Comparison of ENCODE assay signal across 13 cellular contexts in the genomic region with DNA sequence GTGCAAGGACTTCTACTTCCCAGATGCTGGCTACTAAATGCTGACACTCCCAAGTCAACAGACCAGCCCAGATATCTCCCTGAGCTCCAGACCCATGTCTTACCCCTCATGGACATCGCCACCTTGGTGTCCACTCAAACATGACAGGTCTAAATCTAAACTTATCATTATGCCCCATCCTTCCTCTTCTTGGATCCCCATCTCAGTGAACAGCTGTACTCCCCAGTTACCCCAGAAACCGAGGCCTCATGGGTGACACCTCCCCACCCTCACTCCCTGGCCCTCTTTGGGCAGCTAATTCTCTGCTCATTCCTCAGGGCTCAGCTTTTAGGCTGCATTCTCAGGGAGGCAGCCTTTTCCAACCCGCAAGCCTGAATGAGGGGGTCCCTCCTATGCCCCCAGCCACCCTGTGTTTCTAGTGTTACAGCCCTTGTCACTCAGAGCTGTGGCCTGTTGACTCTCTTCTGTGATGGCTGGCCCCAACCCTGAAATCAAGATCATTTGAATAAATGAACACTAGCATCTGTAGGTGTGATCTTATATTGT. TPM values are rescaled to one million over a fixed set of nuclear protein-coding genes. Genes with fewer than 3 reads are reported as not detected.
DNase-seq lines count a peak whose midpoint lies in the region; ATAC-seq, FAIRE-seq and TF ChIP-seq lines count a peak whose summit lies in the region.
"Had no signal": no experiment of that assay in that cellular context is flagged by ENCODE, and none has a peak within 500 bp of the region (broad histone marks: within the 10 kb centered on the region; RNA-seq: fewer than 3 reads in every experiment).

No MANE protein-coding gene starts in this region.

- intact Hi-C loops in heart left ventricle (cut with DNase I), result loop anchor here in 5 of 10 donors (1.0 to 10.0 kb wide), 4 partner anchors 20 to 52 kb away; no protein-coding TSS in a partner anchor
- intact Hi-C loops in Right ventricle myocardium inferior (cut with DNase I), result loop anchor here (2.0 kb wide), 1 partner anchor 46 kb away; no protein-coding TSS in a partner anchor
- intact Hi-C loops in GM12878 (cut with micrococcal nuclease; ENCODE audit: unreplicated experiment), result no loop called here
- intact Hi-C loops in vagina (cut with DNase I), result no loop called here

- TF ChIP-seq POLR2A in heart left ventricle (IDR thresholded peaks at IDR 0.05), result no peak
- no peak for TF ChIP-seq POLR2A in GM12878 (IDR thresholded peaks at IDR 0.05; ENCODE audit: low read depth, low read length)
- no peak for TF ChIP-seq POLR2A in vagina (IDR thresholded peaks at IDR 0.05)

- peak overlapping the region in 7 of 10 donors; percentile 1 to 54 (median 25) for H3K27ac Mint-ChIP-seq in naive thymus-derived CD8-positive, alpha-beta T cell
- H3K27ac Mint-ChIP-seq: activated naive CD8-positive, alpha-beta T cell treated with anti-CD3 and anti-CD28 coated beads, Interleukin-2, amount 10 ng/mL, durations not matched to agents 7 days and 5 days; stimulated activated naive CD8-positive, alpha-beta T cell treated with anti-CD3 and anti-CD28 coated beads, Interleukin-15, amount 100 ng/mL, for 72 hours had no signal

- H3K36me3 ChIP-seq in heart left ventricle (peaks cover 0 to 7% (median 0%) of the 10 kb centered on the region in 9 donors), GM12878 (ENCODE audit: control insufficient read depth in 2 of 2, insufficient read depth in 2 of 2, low read length in 1 of 2) (peaks cover 0 to 14% of the 10 kb centered on the region in 2 experiments; a peak in 2 of 4 replicates), vagina (no peaks in the 10 kb centered on the region)
- H3K36me3 ChIP-seq in effector memory CD4-positive, alpha-beta T cell (ENCODE audit: control insufficient read depth, insufficient read depth, low read length), result no peaks in the 10 kb centered on the region

- FAIRE-seq in GM12878 (lab: Jason Lieb, UNC), result no peak

- no peaks in the 10 kb centered on the region for H4K20me1 ChIP-seq in GM12878 (ENCODE audit: control insufficient read depth, insufficient read depth)

- H3K9me3 ChIP-seq in heart left ventricle (no peaks in the 10 kb centered on the region), GM12878 (replicated peaks; ENCODE audit: control insufficient read depth, insufficient read depth, low read length) (no peaks in the 10 kb centered on the region), vagina (no peaks in the 10 kb centered on the region)
- no peaks in the 10 kb centered on the region for H3K9me3 ChIP-seq in effector memory CD4-positive, alpha-beta T cell (ENCODE audit: control insufficient read depth, low read length)

- no peak overlapping the region for H3K4me3 Mint-ChIP-seq in naive thymus-derived CD8-positive, alpha-beta T cell
- H3K4me3 Mint-ChIP-seq: activated naive CD8-positive, alpha-beta T cell treated with anti-CD3 and anti-CD28 coated beads, Interleukin-2, amount 10 ng/mL, durations not matched to agents 7 days and 5 days; H9 had no signal

- POLR2A ChIA-PET in GM12878 (lab: Charles Lee), result interaction anchor here (0.5 to 7.2 kb wide), 5 partner anchors 11 to 693 kb away, joined by 3 to 67 read pairs (median 6); no protein-coding TSS in a partner anchor
- POLR2A ChIA-PET in naive thymus-derived CD8-positive, alpha-beta T cell (lab: Charles Lee), result interaction anchor here (1.2 kb wide), 1 partner anchor 30 kb away, joined by 4 read pairs; no protein-coding TSS in a partner anchor

- no peak for TF ChIP-seq EP300 in GM12878 (IDR thresholded peaks at IDR 0.05; ENCODE audit: borderline replicate concordance in 1 of 2, control insufficient read depth in 1 of 2, low read depth in 2 of 2, low read length in 2 of 2)

- DNase-seq in heart left ventricle (no peak), Right ventricle myocardium inferior (ENCODE audit: missing footprints) (no peak), GM12878 (ENCODE audit: low read depth, low spot score) (no peak), vagina (ENCODE audit: extremely low spot score in 2 of 2) (peak; percentile 77), NCI-H526 treated with DMSO at 0.1 percent for 48 hours (lab: John Stamatoyannopoulos, UW) (no peak), cerebellar nuclear complex (lab: John Stamatoyannopoulos, UW) (no peak)
- no peak for DNase-seq in naive thymus-derived CD8-positive, alpha-beta T cell
- no peak for DNase-seq in effector memory CD4-positive, alpha-beta T cell
- DNase-seq: activated naive CD8-positive, alpha-beta T cell treated with anti-CD3 and anti-CD28 coated beads, Interleukin-2, amount 10 ng/mL, durations not matched to agents 7 days and 5 days; COR-L47; H9; stimulated activated naive CD8-positive, alpha-beta T cell treated with anti-CD3 and anti-CD28 coated beads, Interleukin-15, amount 100 ng/mL, for 72 hours had no signal

- RAD21 ChIA-PET in GM12878 (lab: Charles Lee; ENCODE audit: unreplicated experiment), result interaction anchor here (1.0 to 9.0 kb wide), 3 partner anchors 32 to 194 kb away, joined by 4 to 97 read pairs (median 8); no protein-coding TSS in a partner anchor

- H3K4me3 ChIP-seq in heart left ventricle, result no peak overlapping the region
- H3K4me3 ChIP-seq in GM12878, result peak overlapping the region; percentile 55; the same call in 1 of the 2 replicates
- H3K4me3 ChIP-seq in vagina, result no peak overlapping the region
- no peak overlapping the region for H3K4me3 ChIP-seq in effector memory CD4-positive, alpha-beta T cell (ENCODE audit: insufficient read depth, low read depth, low read length, poor library complexity, severe bottlenecking)

- H3K79me2 ChIP-seq in GM12878 (ENCODE audit: control insufficient read depth, insufficient read depth, low read length), result peaks cover 87% of the 10 kb centered on the region

- in situ Hi-C loops in GM12878 (cut with MboI), result no loop called here

- WGBS in heart left ventricle, 4 donors, result 89 to 93% (median 91%) methylated on average over 3 of the region's 3 CpGs
- 68% methylated on average over 3 of the region's 3 CpGs for WGBS in GM12878 (ENCODE audit: insufficient coverage, insufficient replicate concordance, low lambda C conversion rate, missing lambda C conversion rate)

- H3K4me2 ChIP-seq in GM12878 (ENCODE audit: control insufficient read depth, insufficient read depth), result peak overlapping the region; percentile 91

- ATAC-seq in heart left ventricle (no peak), Right ventricle myocardium inferior (no peak), GM12878 (no peak)
- ATAC-seq in naive thymus-derived CD8-positive, alpha-beta T cell, result no peak
- ATAC-seq: stimulated activated naive CD8-positive, alpha-beta T cell treated with anti-CD3 and anti-CD28 coated beads, Interleukin-15, amount 100 ng/mL, for 72 hours had no signal

- CTCF ChIA-PET in GM12878 (lab: Yijun Ruan, JAX), result interaction anchor here (0.7 to 3.5 kb wide), 8 partner anchors 10 to 87 kb away, joined by 3 to 13 read pairs (median 3); no protein-coding TSS in a partner anchor

- BruUV-seq in GM12878 (replicated peaks; lab: Mats Ljungman, UMichigan), result no TSS peak

- peaks cover 0 to under 1% (median 0%) of the 10 kb centered on the region in 9 donors for H3K9me3 Mint-ChIP-seq in naive thymus-derived CD8-positive, alpha-beta T cell
- H3K9me3 Mint-ChIP-seq: activated naive CD8-positive, alpha-beta T cell treated with anti-CD3 and anti-CD28 coated beads, Interleukin-2, amount 10 ng/mL, durations not matched to agents 7 days and 5 days; stimulated activated naive CD8-positive, alpha-beta T cell treated with anti-CD3 and anti-CD28 coated beads, Interleukin-15, amount 100 ng/mL, for 72 hours had no signal

- H2AFZ ChIP-seq in GM12878 (ENCODE audit: control insufficient read depth, low read depth, low read length), result no peak overlapping the region

- peaks cover 27 to 57% (median 49%) of the 10 kb centered on the region in 4 donors for H3K4me1 Mint-ChIP-seq in naive thymus-derived CD8-positive, alpha-beta T cell

- SMC1A ChIA-PET in GM12878 (lab: Charles Lee; ENCODE audit: uncharacterized antibody, unreplicated experiment), result interaction anchor here (0.7 to 9.7 kb wide), 6 partner anchors 11 to 193 kb away, joined by 3 to 179 read pairs (median 4); a partner anchor contains a TSS

- peak overlapping the region; percentile 94 for H3K9ac ChIP-seq in GM12878 (ENCODE audit: control insufficient read depth, insufficient read depth, low read length)

- H3K4me1 ChIP-seq in heart left ventricle, result peaks cover 21 to 74% (median 67%) of the 10 kb centered on the region in 12 donors
- H3K4me1 ChIP-seq in GM12878 (ENCODE audit: control insufficient read depth, insufficient read depth, low read length), result peaks cover 35% of the 10 kb centered on the region
- peaks cover 23% of the 10 kb centered on the region for H3K4me1 ChIP-seq in vagina
- peaks cover 23% of the 10 kb centered on the region for H3K4me1 ChIP-seq in effector memory CD4-positive, alpha-beta T cell (ENCODE audit: control insufficient read depth, insufficient read depth, low read length, poor library complexity, severe bottlenecking)

- H3K27ac ChIP-seq in heart left ventricle (peak overlapping the region in 11 of 12 donors; percentile 62 to 95 (median 78)), GM12878 (ENCODE audit: control insufficient read depth, insufficient read depth) (peak overlapping the region; percentile 100), vagina (no peak overlapping the region)
- no peak overlapping the region for H3K27ac ChIP-seq in effector memory CD4-positive, alpha-beta T cell (ENCODE audit: insufficient read depth, low read length, poor library complexity, severe bottlenecking)

- H3K36me3 Mint-ChIP-seq in naive thymus-derived CD8-positive, alpha-beta T cell, result peaks cover 2 to 5% (median 4%) of the 10 kb centered on the region in 3 donors

- no peaks in the 10 kb centered on the region for H3K27me3 Mint-ChIP-seq in naive thymus-derived CD8-positive, alpha-beta T cell
- H3K27me3 Mint-ChIP-seq: activated naive CD8-positive, alpha-beta T cell treated with anti-CD3 and anti-CD28 coated beads, Interleukin-2, amount 10 ng/mL, durations not matched to agents 7 days and 5 days; stimulated activated naive CD8-positive, alpha-beta T cell treated with anti-CD3 and anti-CD28 coated beads, Interleukin-15, amount 100 ng/mL, for 72 hours had no signal

- no peak for TF ChIP-seq CTCF in heart left ventricle (IDR thresholded peaks at IDR 0.05)
- no peak for TF ChIP-seq CTCF in GM12878 (IDR thresholded peaks at IDR 0.05 in 2 of 3, conservative IDR thresholded peaks at IDR 0.05 in 1 of 3; ENCODE audit: control insufficient read depth in 2 of 3, extremely low read depth in 1 of 3, insufficient read depth in 1 of 3, low read depth in 3 of 3, low read length in 3 of 3)
- no peak for TF ChIP-seq CTCF in vagina (IDR thresholded peaks at IDR 0.05)

- H3K27me3 ChIP-seq in heart left ventricle (no peaks in the 10 kb centered on the region), GM12878 (replicated peaks in 1 of 2; ENCODE audit: control insufficient read depth in 2 of 2, insufficient read depth in 2 of 2, low read length in 1 of 2) (no peaks in the 10 kb centered on the region), vagina (no peaks in the 10 kb centered on the region)
- H3K27me3 ChIP-seq in effector memory CD4-positive, alpha-beta T cell (replicated peaks; ENCODE audit: control insufficient read depth, insufficient read depth, low read length, poor library complexity, severe bottlenecking), result no peaks in the 10 kb centered on the region

- no peak for TF ChIP-seq RAD21 in GM12878 (IDR thresholded peaks at IDR 0.05; ENCODE audit: insufficient read depth, low read depth, low read length)

RNA-seq across cellular contexts. Expression of a gene that starts 5.4 kb away (rescaled TPM):
- total RNA-seq in heart left ventricle (10 to 100 TPM; 28.2 to 70.8 (median 43.9) TPM), Right ventricle myocardium inferior (55.5 TPM), GM12878 (2014; rRNA removed) (48.2 and 49.6 TPM in 2 replicates), GM12878 (2014; rRNA removed; fragmentation: Illumina TruSeq; extraction: Trizol) (24.3 and 26.0 TPM in 2 replicates), GM12878 (2021) (52.1 and 53.2 TPM in 2 replicates), vagina (24.6 TPM)
- polyA plus RNA-seq in heart left ventricle (10 to 100 TPM; 25.6 to 46.5 TPM), GM12878 (2011; rRNA removed) (25.6 and 42.2 TPM in 2 replicates), GM12878 (2014; fragmentation: Illumina TruSeq; extraction: Trizol) (18.9 and 29.3 TPM in 2 replicates), GM12878 (2014; fragmentation: Nextera tagmentation; extraction: Ambion mirVana) (1 to 10 TPM; 4.2 to 8.6 TPM), GM12878 (2014; rRNA removed) (47.3 and 50.1 TPM in 2 replicates), GM12878 (2016; fragmentation: Nextera tagmentation; extraction: Ambion mirVana) (10 to 100 TPM; 60.7 to 62.9 TPM)
- 41.9 and 43.4 TPM in 2 replicates for total RNA-seq in GM12878 (2013; cell fraction: nucleolus; rRNA removed)
- polyA plus RNA-seq in GM12878 (2011; ENCODE audit: low read depth), result 15.6 TPM
- polyA plus RNA-seq in GM12878 (2011; cell fraction: cytosol; rRNA removed), result 45.7 and 57.3 TPM in 2 replicates
- polyA plus RNA-seq in GM12878 (2011; cell fraction: nucleus; rRNA removed), result 28.0 and 35.6 TPM in 2 replicates
- 26.7 and 28.7 TPM in 2 replicates for polyA plus RNA-seq in GM12878 (2012)
- polyA minus RNA-seq in GM12878 (2011; rRNA and poly(A)+ RNA removed), result 50.8 and 76.6 TPM in 2 replicates
- 28.7 and 30.8 TPM in 2 replicates for polyA minus RNA-seq in GM12878 (2011; cell fraction: cytosol; rRNA and poly(A)+ RNA removed)
- polyA minus RNA-seq in GM12878 (2011; cell fraction: nucleus; rRNA and poly(A)+ RNA removed), result 36.1 and 67.5 TPM in 2 replicates
- total RNA-seq in naive thymus-derived CD8-positive, alpha-beta T cell, result 10 to 100 TPM in 1 of 2 experiments, 1 to 10 TPM in 1; 9.1 to 10.4 TPM
- polyA plus RNA-seq in naive thymus-derived CD8-positive, alpha-beta T cell, result 1 to 10 TPM; 5.2 to 7.6 (median 5.9) TPM

RNA-seq across cellular contexts. Expression of a gene that starts 53.8 kb away (rescaled TPM):
- 1 to 10 TPM in 1 of 9 donors, under 1 TPM in 3, not detected in 5; 0.05 to 1.1 (median 0.05) TPM for total RNA-seq in heart left ventricle
- under 1 TPM in 1 of 2 donors, not detected in 1; 0.01 TPM for polyA plus RNA-seq in heart left ventricle
- total RNA-seq in Right ventricle myocardium inferior, result 0.05 TPM
- 0.07 and 0.46 TPM in 2 replicates for total RNA-seq in GM12878 (2013; cell fraction: nucleolus; rRNA removed)
- 0.06 TPM in 1 of 2 replicates, not detected in the other for total RNA-seq in GM12878 (2014; rRNA removed)
- 0.05 TPM in 1 of 2 replicates, not detected in the other for total RNA-seq in GM12878 (2014; rRNA removed; fragmentation: Illumina TruSeq; extraction: Trizol)
- 0.05 and 0.11 TPM in 2 replicates for total RNA-seq in GM12878 (2021)
- polyA plus RNA-seq in GM12878 (2011; ENCODE audit: low read depth), result not detected
- polyA plus RNA-seq in GM12878 (2011; rRNA removed), result 0.07 TPM in 2 replicates
- 0.07 and 0.10 TPM in 2 replicates for polyA plus RNA-seq in GM12878 (2011; cell fraction: cytosol; rRNA removed)
- 0.21 and 0.28 TPM in 2 replicates for polyA plus RNA-seq in GM12878 (2011; cell fraction: nucleus; rRNA removed)
- polyA plus RNA-seq in GM12878 (2012), result 0.06 TPM in 1 of 2 replicates, not detected in the other
- polyA plus RNA-seq in GM12878 (2014; fragmentation: Illumina TruSeq; extraction: Trizol), result 0.06 TPM in 1 of 2 replicates, not detected in the other
- not detected for polyA plus RNA-seq in GM12878 (2014; fragmentation: Nextera tagmentation; extraction: Ambion mirVana)
- polyA plus RNA-seq in GM12878 (2014; rRNA removed), result 0.15 and 0.32 TPM in 2 replicates
- not detected for polyA plus RNA-seq in GM12878 (2016; fragmentation: Nextera tagmentation; extraction: Ambion mirVana)
- polyA minus RNA-seq in GM12878 (2011; rRNA and poly(A)+ RNA removed), result 0.10 and 0.37 TPM in 2 replicates
- polyA minus RNA-seq in GM12878 (2011; cell fraction: cytosol; rRNA and poly(A)+ RNA removed), result not detected in 2 replicates
- polyA minus RNA-seq in GM12878 (2011; cell fraction: nucleus; rRNA and poly(A)+ RNA removed), result not detected in 2 replicates
- total RNA-seq in naive thymus-derived CD8-positive, alpha-beta T cell, result not detected
- not detected for polyA plus RNA-seq in naive thymus-derived CD8-positive, alpha-beta T cell
- 8.8 TPM for total RNA-seq in vagina
- total RNA-seq: activated naive CD8-positive, alpha-beta T cell treated with anti-CD3 and anti-CD28 coated beads, Interleukin-2, amount 10 ng/mL, durations not matched to agents 7 days and 5 days; H9; LHCN-M2 had no signal

Comparison
In these comparisons a context has a peak if more than half of its experiments do, and no peak if none do; other contexts are left out.
1. DNase-seq: peak in vagina (2 of 2); none in heart left ventricle (0 of 5), Right ventricle myocardium inferior (single experiment), GM12878 (single experiment), naive thymus-derived CD8-positive, alpha-beta T cell (0 of 10), NCI-H526 treated with DMSO at 0.1 percent for 48 hours (single experiment), effector memory CD4-positive, alpha-beta T cell (0 of 3) and cerebellar nuclear complex (0 of 2).
2. H3K27ac ChIP-seq: peak in heart left ventricle (11 of 12) and GM12878 (single experiment); none in vagina (single experiment) and effector memory CD4-positive, alpha-beta T cell (single experiment).